ENCODE assay signal across 7 cellular contexts in the genomic region with DNA sequence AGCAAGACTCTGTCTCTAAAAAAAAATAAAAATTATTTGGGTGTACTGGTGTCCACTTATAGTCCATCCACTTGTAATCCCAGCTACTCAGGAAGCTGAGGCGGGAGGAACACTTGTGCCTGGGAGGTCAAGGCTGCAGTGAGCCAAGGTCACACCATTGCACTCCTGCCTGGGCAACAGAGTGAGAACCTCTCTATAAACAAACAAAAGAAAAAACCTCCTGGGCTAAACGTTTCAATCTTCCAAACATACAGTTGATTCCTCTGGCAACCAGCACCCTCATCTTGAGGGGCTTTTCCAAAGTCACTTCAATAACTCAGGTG.
"Had no signal": no experiment of that assay in that cellular context is flagged by ENCODE, and none has a peak within 500 bp of the region (broad histone marks: within the 10 kb centered on the region; RNA-seq: fewer than 3 reads in every experiment).

No MANE protein-coding gene starts in this region.

- ATAC-seq: K562 had no signal

- H3K27ac ChIP-seq: HL-60, KMS-11 had no signal

- H3K9ac ChIP-seq: KMS-11 had no signal

- H3K4me2 ChIP-seq: KMS-11 had no signal

- H3K4me3 ChIP-seq: K562 had no signal

- FAIRE-seq: HTR-8/SVneo, K562 had no signal

- DNase-seq: IMR-90, KBM-7, KG1 had no signal
